1 cellular context compared by ENCODE assay signal in the genomic region with DNA sequence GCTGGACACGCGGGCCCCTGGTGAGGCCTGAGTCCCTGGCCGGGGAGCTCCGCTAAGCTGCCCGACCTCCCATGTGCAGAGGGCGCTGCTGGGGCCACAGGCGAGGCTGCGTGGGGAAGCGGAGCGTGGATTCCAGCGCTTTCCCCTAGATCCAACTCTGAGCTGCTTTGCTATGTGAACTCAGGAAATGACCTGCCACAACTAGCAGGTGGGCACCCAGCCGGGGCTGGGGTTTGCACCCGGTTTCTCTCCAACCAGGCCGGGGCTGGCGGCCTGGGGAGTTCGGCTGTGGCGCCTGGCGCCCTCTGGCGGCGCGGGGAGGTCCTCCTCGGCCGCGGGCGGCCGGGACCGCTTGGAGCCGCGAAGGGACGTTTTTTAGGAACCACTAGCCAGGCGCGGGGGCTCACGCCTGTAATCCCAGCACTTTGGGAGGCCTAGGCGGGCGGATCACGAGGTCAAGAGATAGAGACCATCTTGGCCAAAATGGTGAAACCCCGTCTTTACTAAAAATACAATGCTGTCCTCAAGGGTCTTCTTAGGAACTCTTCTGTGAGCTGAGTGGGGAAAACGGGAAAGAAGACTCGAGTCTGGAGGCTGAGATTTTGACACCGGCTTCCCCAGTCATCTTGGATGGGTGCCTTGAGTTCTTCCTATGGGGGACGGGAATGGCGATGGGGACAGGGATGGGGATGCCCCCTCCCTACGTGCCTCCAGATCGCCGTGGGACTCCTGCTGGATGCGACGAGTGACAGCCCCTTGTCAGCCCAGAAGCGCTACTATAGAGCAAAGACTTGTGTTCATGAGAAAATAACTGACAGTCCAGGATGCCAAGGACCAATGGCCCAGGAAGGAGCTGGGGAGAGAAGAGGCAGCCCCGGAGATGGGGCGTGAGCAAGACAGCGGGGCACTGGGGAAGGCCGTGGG.
TF ChIP-seq lines count a peak whose summit lies in the region.

No MANE protein-coding gene starts in this region.

TF ChIP-seq in HepG2, 621 proteins besides CTCF, POLR2A, EP300 and RAD21 (continued from another document and continues in another):
- TF ChIP-seq, protein P1, sequence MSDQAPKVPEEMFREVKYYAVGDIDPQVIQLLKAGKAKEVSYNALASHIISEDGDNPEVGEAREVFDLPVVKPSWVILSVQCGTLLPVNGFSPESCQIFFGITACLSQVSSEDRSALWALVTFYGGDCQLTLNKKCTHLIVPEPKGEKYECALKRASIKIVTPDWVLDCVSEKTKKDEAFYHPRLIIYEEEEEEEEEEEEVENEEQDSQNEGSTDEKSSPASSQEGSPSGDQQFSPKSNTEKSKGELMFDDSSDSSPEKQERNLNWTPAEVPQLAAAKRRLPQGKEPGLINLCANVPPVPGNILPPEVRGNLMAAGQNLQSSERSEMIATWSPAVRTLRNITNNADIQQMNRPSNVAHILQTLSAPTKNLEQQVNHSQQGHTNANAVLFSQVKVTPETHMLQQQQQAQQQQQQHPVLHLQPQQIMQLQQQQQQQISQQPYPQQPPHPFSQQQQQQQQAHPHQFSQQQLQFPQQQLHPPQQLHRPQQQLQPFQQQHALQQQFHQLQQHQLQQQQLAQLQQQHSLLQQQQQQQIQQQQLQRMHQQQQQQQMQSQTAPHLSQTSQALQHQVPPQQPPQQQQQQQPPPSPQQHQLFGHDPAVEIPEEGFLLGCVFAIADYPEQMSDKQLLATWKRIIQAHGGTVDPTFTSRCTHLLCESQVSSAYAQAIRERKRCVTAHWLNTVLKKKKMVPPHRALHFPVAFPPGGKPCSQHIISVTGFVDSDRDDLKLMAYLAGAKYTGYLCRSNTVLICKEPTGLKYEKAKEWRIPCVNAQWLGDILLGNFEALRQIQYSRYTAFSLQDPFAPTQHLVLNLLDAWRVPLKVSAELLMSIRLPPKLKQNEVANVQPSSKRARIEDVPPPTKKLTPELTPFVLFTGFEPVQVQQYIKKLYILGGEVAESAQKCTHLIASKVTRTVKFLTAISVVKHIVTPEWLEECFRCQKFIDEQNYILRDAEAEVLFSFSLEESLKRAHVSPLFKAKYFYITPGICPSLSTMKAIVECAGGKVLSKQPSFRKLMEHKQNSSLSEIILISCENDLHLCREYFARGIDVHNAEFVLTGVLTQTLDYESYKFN (CRISPR knock-in tag; conservative IDR thresholded peaks at IDR 0.05), result no peak
- no peak for TF ChIP-seq ZZZ3 (CRISPR knock-in tag; IDR thresholded peaks at IDR 0.05; ENCODE audit: borderline replicate concordance)
- TF ChIP-seq, protein P2, sequence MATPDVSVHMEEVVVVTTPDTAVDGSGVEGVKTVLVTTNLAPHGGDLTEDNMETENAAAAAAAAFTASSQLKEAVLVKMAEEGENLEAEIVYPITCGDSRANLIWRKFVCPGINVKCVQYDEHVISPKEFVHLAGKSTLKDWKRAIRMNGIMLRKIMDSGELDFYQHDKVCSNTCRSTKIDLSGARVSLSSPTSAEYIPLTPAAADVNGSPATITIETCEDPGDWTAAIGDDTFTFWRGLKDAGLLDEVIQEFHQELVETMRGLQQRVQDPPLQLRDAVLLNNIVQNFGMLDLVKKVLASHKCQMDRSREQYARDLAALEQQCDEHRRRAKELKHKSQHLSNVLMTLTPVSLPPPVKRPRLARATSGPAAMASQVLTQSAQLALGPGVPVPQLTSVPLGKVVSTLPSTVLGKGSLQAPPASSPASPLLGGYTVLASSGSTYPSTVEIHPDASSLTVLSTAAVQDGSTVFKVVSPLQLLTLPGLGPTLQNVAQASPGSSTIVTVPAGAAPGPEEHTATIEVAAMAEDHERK (CRISPR knock-in tag; IDR thresholded peaks at IDR 0.05; ENCODE audit: low read depth), result no peak
- TF ChIP-seq, protein P3, sequence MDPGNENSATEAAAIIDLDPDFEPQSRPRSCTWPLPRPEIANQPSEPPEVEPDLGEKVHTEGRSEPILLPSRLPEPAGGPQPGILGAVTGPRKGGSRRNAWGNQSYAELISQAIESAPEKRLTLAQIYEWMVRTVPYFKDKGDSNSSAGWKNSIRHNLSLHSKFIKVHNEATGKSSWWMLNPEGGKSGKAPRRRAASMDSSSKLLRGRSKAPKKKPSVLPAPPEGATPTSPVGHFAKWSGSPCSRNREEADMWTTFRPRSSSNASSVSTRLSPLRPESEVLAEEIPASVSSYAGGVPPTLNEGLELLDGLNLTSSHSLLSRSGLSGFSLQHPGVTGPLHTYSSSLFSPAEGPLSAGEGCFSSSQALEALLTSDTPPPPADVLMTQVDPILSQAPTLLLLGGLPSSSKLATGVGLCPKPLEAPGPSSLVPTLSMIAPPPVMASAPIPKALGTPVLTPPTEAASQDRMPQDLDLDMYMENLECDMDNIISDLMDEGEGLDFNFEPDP (CRISPR knock-in tag; conservative IDR thresholded peaks at IDR 0.05), result no peak
- no peak for TF ChIP-seq HHEX (CRISPR knock-in tag; IDR thresholded peaks at IDR 0.05)
- no peak for TF ChIP-seq ZNF589 (CRISPR knock-in tag; conservative IDR thresholded peaks at IDR 0.05)
- TF ChIP-seq, protein P4, sequence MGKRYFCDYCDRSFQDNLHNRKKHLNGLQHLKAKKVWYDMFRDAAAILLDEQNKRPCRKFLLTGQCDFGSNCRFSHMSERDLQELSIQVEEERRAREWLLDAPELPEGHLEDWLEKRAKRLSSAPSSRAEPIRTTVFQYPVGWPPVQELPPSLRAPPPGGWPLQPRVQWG (CRISPR knock-in tag; IDR thresholded peaks at IDR 0.05; ENCODE audit: borderline replicate concordance, low read depth), result no peak
- peak; percentile 44; the same call in 1 of the 2 replicates for TF ChIP-seq SMC3 (IDR thresholded peaks at IDR 0.05; ENCODE audit: low read length)
- no peak for TF ChIP-seq FOXA1 (IDR thresholded peaks at IDR 0.05)
- TF ChIP-seq FOXA1 (CRISPR knock-in tag; IDR thresholded peaks at IDR 0.05), result no peak
- no peak for TF ChIP-seq MTF1 (CRISPR knock-in tag; IDR thresholded peaks at IDR 0.05)
- no peak for TF ChIP-seq MIXL1 (CRISPR knock-in tag; IDR thresholded peaks at IDR 0.05)
- TF ChIP-seq, protein P5, sequence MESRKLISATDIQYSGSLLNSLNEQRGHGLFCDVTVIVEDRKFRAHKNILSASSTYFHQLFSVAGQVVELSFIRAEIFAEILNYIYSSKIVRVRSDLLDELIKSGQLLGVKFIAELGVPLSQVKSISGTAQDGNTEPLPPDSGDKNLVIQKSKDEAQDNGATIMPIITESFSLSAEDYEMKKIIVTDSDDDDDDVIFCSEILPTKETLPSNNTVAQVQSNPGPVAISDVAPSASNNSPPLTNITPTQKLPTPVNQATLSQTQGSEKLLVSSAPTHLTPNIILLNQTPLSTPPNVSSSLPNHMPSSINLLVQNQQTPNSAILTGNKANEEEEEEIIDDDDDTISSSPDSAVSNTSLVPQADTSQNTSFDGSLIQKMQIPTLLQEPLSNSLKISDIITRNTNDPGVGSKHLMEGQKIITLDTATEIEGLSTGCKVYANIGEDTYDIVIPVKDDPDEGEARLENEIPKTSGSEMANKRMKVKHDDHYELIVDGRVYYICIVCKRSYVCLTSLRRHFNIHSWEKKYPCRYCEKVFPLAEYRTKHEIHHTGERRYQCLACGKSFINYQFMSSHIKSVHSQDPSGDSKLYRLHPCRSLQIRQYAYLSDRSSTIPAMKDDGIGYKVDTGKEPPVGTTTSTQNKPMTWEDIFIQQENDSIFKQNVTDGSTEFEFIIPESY (CRISPR knock-in tag; IDR thresholded peaks at IDR 0.05), result peak; percentile 98
- no peak for TF ChIP-seq ARHGAP35 (CRISPR knock-in tag; IDR thresholded peaks at IDR 0.05; ENCODE audit: borderline replicate concordance)
- TF ChIP-seq TMF1 (CRISPR knock-in tag; IDR thresholded peaks at IDR 0.05; ENCODE audit: low read depth), result no peak
- no peak for TF ChIP-seq ZNF329 (CRISPR knock-in tag; IDR thresholded peaks at IDR 0.05; ENCODE audit: low read depth)
- no peak for TF ChIP-seq REPIN1 (CRISPR knock-in tag; IDR thresholded peaks at IDR 0.05; ENCODE audit: borderline replicate concordance, low read depth)
- no peak for TF ChIP-seq SRSF1 (optimal IDR thresholded peaks at IDR 0.05; ENCODE audit: low read depth, low read length)
- no peak for TF ChIP-seq DPF2 (CRISPR knock-in tag; IDR thresholded peaks at IDR 0.05; ENCODE audit: borderline replicate concordance, low read depth)
- no peak for TF ChIP-seq ZNF598 (CRISPR knock-in tag; IDR thresholded peaks at IDR 0.05; ENCODE audit: borderline replicate concordance)
- TF ChIP-seq, protein P6, sequence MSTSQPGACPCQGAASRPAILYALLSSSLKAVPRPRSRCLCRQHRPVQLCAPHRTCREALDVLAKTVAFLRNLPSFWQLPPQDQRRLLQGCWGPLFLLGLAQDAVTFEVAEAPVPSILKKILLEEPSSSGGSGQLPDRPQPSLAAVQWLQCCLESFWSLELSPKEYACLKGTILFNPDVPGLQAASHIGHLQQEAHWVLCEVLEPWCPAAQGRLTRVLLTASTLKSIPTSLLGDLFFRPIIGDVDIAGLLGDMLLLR (CRISPR knock-in tag; IDR thresholded peaks at IDR 0.05), result no peak
- TF ChIP-seq, protein P7, sequence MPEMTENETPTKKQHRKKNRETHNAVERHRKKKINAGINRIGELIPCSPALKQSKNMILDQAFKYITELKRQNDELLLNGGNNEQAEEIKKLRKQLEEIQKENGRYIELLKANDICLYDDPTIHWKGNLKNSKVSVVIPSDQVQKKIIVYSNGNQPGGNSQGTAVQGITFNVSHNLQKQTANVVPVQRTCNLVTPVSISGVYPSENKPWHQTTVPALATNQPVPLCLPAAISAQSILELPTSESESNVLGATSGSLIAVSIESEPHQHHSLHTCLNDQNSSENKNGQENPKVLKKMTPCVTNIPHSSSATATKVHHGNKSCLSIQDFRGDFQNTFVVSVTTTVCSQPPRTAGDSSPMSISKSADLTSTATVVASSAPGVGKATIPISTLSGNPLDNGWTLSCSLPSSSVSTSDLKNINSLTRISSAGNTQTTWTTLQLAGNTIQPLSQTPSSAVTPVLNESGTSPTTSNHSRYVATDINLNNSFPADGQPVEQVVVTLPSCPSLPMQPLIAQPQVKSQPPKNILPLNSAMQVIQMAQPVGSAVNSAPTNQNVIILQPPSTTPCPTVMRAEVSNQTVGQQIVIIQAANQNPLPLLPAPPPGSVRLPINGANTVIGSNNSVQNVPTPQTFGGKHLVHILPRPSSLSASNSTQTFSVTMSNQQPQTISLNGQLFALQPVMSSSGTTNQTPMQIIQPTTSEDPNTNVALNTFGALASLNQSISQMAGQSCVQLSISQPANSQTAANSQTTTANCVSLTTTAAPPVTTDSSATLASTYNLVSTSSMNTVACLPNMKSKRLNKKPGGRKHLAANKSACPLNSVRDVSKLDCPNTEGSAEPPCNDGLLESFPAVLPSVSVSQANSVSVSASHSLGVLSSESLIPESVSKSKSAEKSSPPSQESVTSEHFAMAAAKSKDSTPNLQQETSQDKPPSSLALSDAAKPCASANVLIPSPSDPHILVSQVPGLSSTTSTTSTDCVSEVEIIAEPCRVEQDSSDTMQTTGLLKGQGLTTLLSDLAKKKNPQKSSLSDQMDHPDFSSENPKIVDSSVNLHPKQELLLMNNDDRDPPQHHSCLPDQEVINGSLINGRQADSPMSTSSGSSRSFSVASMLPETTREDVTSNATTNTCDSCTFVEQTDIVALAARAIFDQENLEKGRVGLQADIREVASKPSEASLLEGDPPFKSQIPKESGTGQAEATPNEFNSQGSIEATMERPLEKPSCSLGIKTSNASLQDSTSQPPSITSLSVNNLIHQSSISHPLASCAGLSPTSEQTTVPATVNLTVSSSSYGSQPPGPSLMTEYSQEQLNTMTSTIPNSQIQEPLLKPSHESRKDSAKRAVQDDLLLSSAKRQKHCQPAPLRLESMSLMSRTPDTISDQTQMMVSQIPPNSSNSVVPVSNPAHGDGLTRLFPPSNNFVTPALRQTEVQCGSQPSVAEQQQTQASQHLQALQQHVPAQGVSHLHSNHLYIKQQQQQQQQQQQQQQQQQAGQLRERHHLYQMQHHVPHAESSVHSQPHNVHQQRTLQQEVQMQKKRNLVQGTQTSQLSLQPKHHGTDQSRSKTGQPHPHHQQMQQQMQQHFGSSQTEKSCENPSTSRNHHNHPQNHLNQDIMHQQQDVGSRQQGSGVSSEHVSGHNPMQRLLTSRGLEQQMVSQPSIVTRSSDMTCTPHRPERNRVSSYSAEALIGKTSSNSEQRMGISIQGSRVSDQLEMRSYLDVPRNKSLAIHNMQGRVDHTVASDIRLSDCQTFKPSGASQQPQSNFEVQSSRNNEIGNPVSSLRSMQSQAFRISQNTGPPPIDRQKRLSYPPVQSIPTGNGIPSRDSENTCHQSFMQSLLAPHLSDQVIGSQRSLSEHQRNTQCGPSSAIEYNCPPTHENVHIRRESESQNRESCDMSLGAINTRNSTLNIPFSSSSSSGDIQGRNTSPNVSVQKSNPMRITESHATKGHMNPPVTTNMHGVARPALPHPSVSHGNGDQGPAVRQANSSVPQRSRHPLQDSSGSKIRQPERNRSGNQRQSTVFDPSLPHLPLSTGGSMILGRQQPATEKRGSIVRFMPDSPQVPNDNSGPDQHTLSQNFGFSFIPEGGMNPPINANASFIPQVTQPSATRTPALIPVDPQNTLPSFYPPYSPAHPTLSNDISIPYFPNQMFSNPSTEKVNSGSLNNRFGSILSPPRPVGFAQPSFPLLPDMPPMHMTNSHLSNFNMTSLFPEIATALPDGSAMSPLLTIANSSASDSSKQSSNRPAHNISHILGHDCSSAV (CRISPR knock-in tag; IDR thresholded peaks at IDR 0.05; ENCODE audit: borderline replicate concordance), result no peak
- no peak for TF ChIP-seq CEBPB (IDR thresholded peaks at IDR 0.05; ENCODE audit: borderline replicate concordance, low read depth, low read length)
- TF ChIP-seq ZNF138 (CRISPR knock-in tag; IDR thresholded peaks at IDR 0.05; ENCODE audit: low read depth), result no peak
- TF ChIP-seq ZNF557 (CRISPR knock-in tag; IDR thresholded peaks at IDR 0.05), result no peak
- TF ChIP-seq PHF21A (CRISPR knock-in tag; IDR thresholded peaks at IDR 0.05), result no peak; the same call in 1 of the 2 replicates
- TF ChIP-seq, protein P8, sequence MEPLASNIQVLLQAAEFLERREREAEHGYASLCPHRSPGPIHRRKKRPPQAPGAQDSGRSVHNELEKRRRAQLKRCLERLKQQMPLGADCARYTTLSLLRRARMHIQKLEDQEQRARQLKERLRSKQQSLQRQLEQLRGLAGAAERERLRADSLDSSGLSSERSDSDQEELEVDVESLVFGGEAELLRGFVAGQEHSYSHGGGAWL (CRISPR knock-in tag; IDR thresholded peaks at IDR 0.05), result 0 out of 2 replicates have a peak, but pooled peaks have one; percentile 74
- TF ChIP-seq, protein P9, sequence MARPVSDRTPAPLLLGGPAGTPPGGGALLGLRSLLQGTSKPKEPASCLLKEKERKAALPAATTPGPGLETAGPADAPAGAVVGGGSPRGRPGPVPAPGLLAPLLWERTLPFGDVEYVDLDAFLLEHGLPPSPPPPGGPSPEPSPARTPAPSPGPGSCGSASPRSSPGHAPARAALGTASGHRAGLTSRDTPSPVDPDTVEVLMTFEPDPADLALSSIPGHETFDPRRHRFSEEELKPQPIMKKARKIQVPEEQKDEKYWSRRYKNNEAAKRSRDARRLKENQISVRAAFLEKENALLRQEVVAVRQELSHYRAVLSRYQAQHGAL (CRISPR knock-in tag; IDR thresholded peaks at IDR 0.05; ENCODE audit: not compliant biosample characterization), result peak; percentile 35
- TF ChIP-seq MIER2 (CRISPR knock-in tag; IDR thresholded peaks at IDR 0.05), result no peak
- TF ChIP-seq RCOR2 (CRISPR knock-in tag; IDR thresholded peaks at IDR 0.05), result 0 out of 2 replicates have a peak, but pooled peaks have one; percentile 14
- TF ChIP-seq ZFYVE20 (CRISPR knock-in tag; IDR thresholded peaks at IDR 0.05; ENCODE audit: borderline replicate concordance, low read depth), result no peak
